In genomic region chr9:122172131-122172530, GRCh38 we compare ENCODE assay signal across 1 cellular context.
TF ChIP-seq lines count a peak whose summit lies in the region.

No MANE protein-coding gene starts in this region.

TF ChIP-seq in H1, 55 proteins besides CTCF, POLR2A, EP300 and RAD21 (continued from another document):
- TF ChIP-seq PHF8 (conservative IDR thresholded peaks at IDR 0.05; ENCODE audit: low read depth, low read length) (no peak), JUN (IDR thresholded peaks at IDR 0.05; ENCODE audit: low read depth, low read length) (no peak), SP1 (IDR thresholded peaks at IDR 0.05; ENCODE audit: low read depth, low read length) (no peak), CBX8 (IDR thresholded peaks at IDR 0.05; ENCODE audit: borderline replicate concordance, low read depth, low read length) (no peak), E2F6 (IDR thresholded peaks at IDR 0.05) (no peak), SRF (IDR thresholded peaks at IDR 0.05; ENCODE audit: low read depth, low read length) (no peak), CEBPB (IDR thresholded peaks at IDR 0.05; ENCODE audit: low read depth, low read length) (no peak), GTF2F1 (IDR thresholded peaks at IDR 0.05; ENCODE audit: borderline replicate concordance, low read depth, low read length) (no peak), YY1 (IDR thresholded peaks at IDR 0.05; ENCODE audit: low read depth, low read length) (no peak), GABPA (IDR thresholded peaks at IDR 0.05; ENCODE audit: borderline replicate concordance, insufficient read depth, low read length) (no peak)
